In the genomic region with DNA sequence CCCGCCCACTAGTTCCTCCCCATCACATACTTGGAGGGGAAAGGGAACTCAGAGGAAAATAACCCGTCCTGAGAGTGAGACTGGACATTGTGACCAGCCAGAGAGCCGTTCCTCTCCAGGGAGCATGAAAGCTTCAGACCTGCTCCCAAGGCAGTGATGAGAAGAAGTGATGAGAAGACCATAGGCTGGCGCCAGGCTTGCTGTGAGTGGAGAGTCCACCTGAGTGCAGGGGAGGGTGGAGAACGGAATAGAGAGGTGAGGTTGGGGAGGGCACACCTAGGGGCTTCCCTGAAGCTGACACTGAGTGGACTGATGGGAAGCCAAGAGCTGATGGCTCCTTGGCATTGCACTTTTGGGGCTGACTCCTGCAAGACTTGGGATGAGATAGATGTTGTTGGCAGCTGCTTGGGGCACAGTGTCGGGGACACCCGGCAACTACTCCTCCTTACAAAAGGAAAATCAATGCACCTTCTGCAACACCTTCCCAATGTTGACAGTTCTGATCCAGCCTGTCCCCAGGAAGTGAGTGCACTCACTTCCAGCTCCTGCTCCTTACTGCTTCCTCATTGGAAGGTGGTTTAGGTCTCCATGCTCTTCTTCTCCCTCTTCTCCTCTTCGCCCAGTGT, we compare ENCODE assay signal across 16 cellular contexts.
DNase-seq lines count a peak whose midpoint lies in the region; ATAC-seq and TF ChIP-seq lines count a peak whose summit lies in the region.
"Had no signal": no experiment of that assay in that cellular context is flagged by ENCODE, and none has a peak within 500 bp of the region (broad histone marks: within the 10 kb centered on the region; RNA-seq: fewer than 3 reads in every experiment).

No MANE protein-coding gene starts in this region.

- H3K27ac Mint-ChIP-seq in activated CD8-positive, alpha-beta T cell treated with anti-CD3 and anti-CD28 coated beads, Interleukin-2, amount 10 ng/mL, durations not matched to agents 7 days and 5 days: no peak overlapping the region
- H3K27ac Mint-ChIP-seq: CD4-positive, alpha-beta memory T cell; HFFc6 had no signal

- peak; percentile 88 for DNase-seq in esophagus muscularis mucosa (ENCODE audit: extremely low spot score)
- DNase-seq in islet precursor cell: peak; percentile 34
- DNase-seq in sciatic nerve (ENCODE audit: low spot score): peak; percentile 9
- peak; percentile 30 for DNase-seq in ureter (ENCODE audit: low spot score)
- no peak for DNase-seq in activated CD8-positive, alpha-beta T cell treated with anti-CD3 and anti-CD28 coated beads, Interleukin-2, amount 10 ng/mL, durations not matched to agents 7 days and 5 days
- DNase-seq: C1 segment of cervical spinal cord; Calu3; CD4-positive, alpha-beta memory T cell; COR-L47; DMS53; DMS79 treated with DMSO at 0.1 percent for 48 hours; GF-D8; GOT3; HFFc6 had no signal

- H3K27me3 ChIP-seq in esophagus muscularis mucosa: peaks cover 0 to 22% (median 0%) of the 10 kb centered on the region in 4 donors

- no peaks in the 10 kb centered on the region for H3K4me1 ChIP-seq in esophagus muscularis mucosa
- H3K4me1 ChIP-seq: HAP-1 had no signal

- CTCF ChIA-PET in activated CD8-positive, alpha-beta T cell treated with anti-CD3 and anti-CD28 coated beads, Interleukin-2, amount 10 ng/mL, durations not matched to agents 7 days and 5 days (lab: Charles Lee): no interaction called here

- WGBS in esophagus muscularis mucosa: 71% methylated on average over 8 of the region's 8 CpGs

- H3K9me3 ChIP-seq in esophagus muscularis mucosa: no peaks in the 10 kb centered on the region
- H3K9me3 ChIP-seq: HAP-1 had no signal

- H3K4me3 ChIP-seq in esophagus muscularis mucosa: no peak overlapping the region
- H3K4me3 ChIP-seq: HAP-1 had no signal

- no peak overlapping the region for H3K27ac ChIP-seq in esophagus muscularis mucosa (replicated peaks in 1 of 4)

- H3K36me3 Mint-ChIP-seq in activated CD8-positive, alpha-beta T cell treated with anti-CD3 and anti-CD28 coated beads, Interleukin-2, amount 10 ng/mL, durations not matched to agents 7 days and 5 days (ENCODE audit: low read depth): no peaks in the 10 kb centered on the region
- H3K36me3 Mint-ChIP-seq: CD4-positive, alpha-beta memory T cell had no signal

- no peaks in the 10 kb centered on the region for H3K9me3 Mint-ChIP-seq in activated CD8-positive, alpha-beta T cell treated with anti-CD3 and anti-CD28 coated beads, Interleukin-2, amount 10 ng/mL, durations not matched to agents 7 days and 5 days (ENCODE audit: insufficient read depth)

- no peaks in the 10 kb centered on the region for H3K36me3 ChIP-seq in esophagus muscularis mucosa
- H3K36me3 ChIP-seq: HAP-1 had no signal

- ATAC-seq in sciatic nerve: no peak
- no peak for ATAC-seq in HG02623 (IDR thresholded peaks at IDR 0.05; ENCODE audit: unreplicated experiment)
- ATAC-seq in activated CD8-positive, alpha-beta T cell treated with anti-CD3 and anti-CD28 coated beads, Interleukin-2, amount 10 ng/mL, durations not matched to agents 7 days and 5 days: no peak

- no peak for TF ChIP-seq POLR2A in esophagus muscularis mucosa (IDR thresholded peaks at IDR 0.05; ENCODE audit: low read depth)

- TF ChIP-seq CTCF in esophagus muscularis mucosa (IDR thresholded peaks at IDR 0.05): no peak

- H3K4me1 Mint-ChIP-seq in activated CD8-positive, alpha-beta T cell treated with anti-CD3 and anti-CD28 coated beads, Interleukin-2, amount 10 ng/mL, durations not matched to agents 7 days and 5 days (ENCODE audit: low read depth): no peaks in the 10 kb centered on the region
- H3K4me1 Mint-ChIP-seq: CD4-positive, alpha-beta memory T cell had no signal

- no peak overlapping the region for H3K4me3 Mint-ChIP-seq in activated CD8-positive, alpha-beta T cell treated with anti-CD3 and anti-CD28 coated beads, Interleukin-2, amount 10 ng/mL, durations not matched to agents 7 days and 5 days
- H3K4me3 Mint-ChIP-seq: CD4-positive, alpha-beta memory T cell; HFFc6 had no signal

- TF ChIP-seq EP300 in esophagus muscularis mucosa (IDR thresholded peaks at IDR 0.05): no peak

- intact Hi-C loops in esophagus muscularis mucosa (cut with DNase I): no loop called here
- intact Hi-C loops in sciatic nerve (cut with DNase I): no loop called here

- peaks cover 7% of the 10 kb centered on the region for H3K27me3 Mint-ChIP-seq in activated CD8-positive, alpha-beta T cell treated with anti-CD3 and anti-CD28 coated beads, Interleukin-2, amount 10 ng/mL, durations not matched to agents 7 days and 5 days (ENCODE audit: low read depth)

- POLR2A ChIA-PET in activated CD8-positive, alpha-beta T cell treated with anti-CD3 and anti-CD28 coated beads, Interleukin-2, amount 10 ng/mL, durations not matched to agents 7 days and 5 days (lab: Charles Lee): no interaction called here
